ENCODE assay signal across 12 cellular contexts in genomic region chr12:75489187-75489586, GRCh38. TPM values are rescaled to one million over a fixed set of nuclear protein-coding genes. Genes with fewer than 3 reads are reported as not detected.
A peak's percentile ranks its signal among the peaks of the same experiment; 100 is the strongest.
DNase-seq lines count a peak whose midpoint lies in the region; ATAC-seq and TF ChIP-seq lines count a peak whose summit lies in the region.
"Had no signal": no experiment of that assay in that cellular context is flagged by ENCODE, and none has a peak within 500 bp of the region (broad histone marks: within the 10 kb centered on the region; RNA-seq: fewer than 3 reads in every experiment).

No MANE protein-coding gene starts in this region.

- H3K4me3 Mint-ChIP-seq in immature natural killer cell: peak overlapping the region in 1 of 5 donors; percentile 41

- ATAC-seq in GM19043 (IDR thresholded peaks at IDR 0.05; ENCODE audit: low read depth, unreplicated experiment): peak; percentile 13
- no peak for ATAC-seq in GM21717 (IDR thresholded peaks at IDR 0.05; ENCODE audit: unreplicated experiment)
- no peak for ATAC-seq in Right ventricle myocardium superior (ENCODE audit: poor library complexity)

- H3K9me3 Mint-ChIP-seq in immature natural killer cell: no peaks in the 10 kb centered on the region

- H3K36me3 Mint-ChIP-seq in immature natural killer cell: peaks cover 13 to 29% (median 28%) of the 10 kb centered on the region in 3 donors

- intact Hi-C loops in Right ventricle myocardium superior (cut with DNase I): loop anchor here (10.0 kb wide), 1 partner anchor 154 kb away; the partner anchor contains the start of genes CAPS2 and GLIPR1L1

- H3K27ac Mint-ChIP-seq in immature natural killer cell: peak overlapping the region in 5 of 6 donors; percentile 2 to 76 (median 69)

- H3K4me3 ChIP-seq in AG10803 (ENCODE audit: low read length): 0 out of 2 replicates have a peak overlapping the region, but pooled peaks have one; percentile 5
- H3K4me3 ChIP-seq: esophagus muscularis mucosa, SJSA1, spleen had no signal

- peaks cover 0 to 2% (median 1%) of the 10 kb centered on the region in 3 donors for H3K27me3 Mint-ChIP-seq in immature natural killer cell (ENCODE audit: low read depth in 3 of 3)

- peaks cover 62 to 88% of the 10 kb centered on the region in 2 donors for H3K4me1 Mint-ChIP-seq in immature natural killer cell

- no peak for TF ChIP-seq CTCF in AG10803 (conservative IDR thresholded peaks at IDR 0.05; ENCODE audit: low read length)
- TF ChIP-seq CTCF in VCaP (conservative IDR thresholded peaks at IDR 0.05): no peak

- peak overlapping the region; percentile 86 for H3K27ac ChIP-seq in VCaP
- H3K27ac ChIP-seq: esophagus muscularis mucosa, SJSA1 had no signal

- DNase-seq in AG10803 (ENCODE audit: low read depth) (no peak), immature natural killer cell (no peak), hippocampal formation (lab: John Stamatoyannopoulos, UW) (no peak), NCI-H146 treated with DMSO at 0.1 percent for 48 hours (lab: John Stamatoyannopoulos, UW; ENCODE audit: unreplicated experiment) (no peak), Right ventricle myocardium superior (no peak)
- DNase-seq: NCI-H446 treated with DMSO at 0.1 percent for 48 hours, spleen had no signal

RNA-seq across cellular contexts. Expression of gene GLIPR1, which starts 8.6 kb away (rescaled TPM):
- 100 to 1,000 TPM; 132 to 229 (median 201) TPM for polyA plus RNA-seq in immature natural killer cell
- 10.9 TPM for total RNA-seq in Right ventricle myocardium superior

RNA-seq across cellular contexts. Expression of gene KRR1, which starts 22.2 kb away (rescaled TPM):
- polyA plus RNA-seq in immature natural killer cell: 10 to 100 TPM; 22.1 to 67.2 (median 51.8) TPM
- 25.2 TPM for total RNA-seq in Right ventricle myocardium superior
